22 cellular contexts compared by ENCODE assay signal in the genomic region with DNA sequence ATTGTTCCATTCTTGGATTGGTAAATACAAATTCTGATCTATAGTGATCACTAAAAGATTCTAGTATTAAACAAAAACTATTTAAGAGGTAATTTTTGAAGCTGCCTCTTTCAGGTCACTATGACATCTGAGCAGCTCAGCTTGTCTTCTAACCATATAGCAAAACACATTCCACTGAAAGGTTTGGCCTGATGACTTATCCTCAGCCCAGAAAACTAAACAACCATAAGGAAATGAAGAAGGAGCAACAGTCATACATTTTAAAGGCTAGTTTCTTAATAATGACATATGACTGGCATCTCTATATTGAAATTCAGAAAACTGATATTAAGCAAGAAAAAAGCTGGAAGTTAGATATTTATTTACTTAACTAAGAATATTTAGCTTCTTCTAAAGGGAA. TPM values are rescaled to one million over a fixed set of nuclear protein-coding genes. Genes with fewer than 3 reads are reported as not detected.
DNase-seq lines count a peak whose midpoint lies in the region; ATAC-seq, FAIRE-seq and TF ChIP-seq lines count a peak whose summit lies in the region.
"Had no signal": no experiment of that assay in that cellular context is flagged by ENCODE, and none has a peak within 500 bp of the region (broad histone marks: within the 10 kb centered on the region; RNA-seq: fewer than 3 reads in every experiment).

No MANE protein-coding gene starts in this region.

- H3K27ac Mint-ChIP-seq in MCF 10A (ENCODE audit: low read depth, unreplicated experiment) (peak overlapping the region; percentile 81), astrocyte (ENCODE audit: unreplicated experiment) (peak overlapping the region; percentile 23), type B pancreatic cell (peak overlapping the region; percentile 95)
- H3K27ac Mint-ChIP-seq: activated CD4-positive, alpha-beta T cell treated with anti-CD3 and anti-CD28 coated beads, Interleukin-2, amount 10 ng/mL, durations not matched to agents 24 days and 14 days; activated naive CD4-positive, alpha-beta T cell treated with anti-CD3 and anti-CD28 coated beads, Interleukin-2, amount 50 U/mL, for 24 hours; CD4-positive, alpha-beta memory T cell; stimulated activated naive B cell treated with anti-CD40 and anti-IgM and Interleukin-4, amounts not matched to agents 10 μg/mL and 1 μg/mL and 100 μg/mL, for 72 hours had no signal

- POLR2A ChIA-PET in MCF 10A (lab: Yijun Ruan, JAX): interaction anchor here (0.5 to 6.3 kb wide), 9 partner anchors 10 to 178 kb away, joined by 3 to 49 read pairs (median 4); partner anchors contain the start of gene NT5C2

- H3K9me3 Mint-ChIP-seq in MCF 10A (ENCODE audit: unreplicated experiment): no peaks in the 10 kb centered on the region
- no peaks in the 10 kb centered on the region for H3K9me3 Mint-ChIP-seq in astrocyte (ENCODE audit: unreplicated experiment)
- peaks cover 4% of the 10 kb centered on the region for H3K9me3 Mint-ChIP-seq in type B pancreatic cell
- H3K9me3 Mint-ChIP-seq: activated CD4-positive, alpha-beta T cell treated with anti-CD3 and anti-CD28 coated beads, Interleukin-2, amount 10 ng/mL, durations not matched to agents 24 days and 14 days; activated naive CD4-positive, alpha-beta T cell treated with anti-CD3 and anti-CD28 coated beads, Interleukin-2, amount 50 U/mL, for 24 hours; stimulated activated naive B cell treated with anti-CD40 and anti-IgM and Interleukin-4, amounts not matched to agents 10 μg/mL and 1 μg/mL and 100 μg/mL, for 72 hours had no signal

- peak overlapping the region; percentile 35 for H3K4me2 ChIP-seq in astrocyte (ENCODE audit: low read length)

- H3K27me3 ChIP-seq in breast epithelium (no peaks in the 10 kb centered on the region), astrocyte (ENCODE audit: insufficient read depth, low read length) (no peaks in the 10 kb centered on the region)
- H3K27me3 ChIP-seq: spleen, transverse colon had no signal

- FAIRE-seq in astrocyte (lab: Jason Lieb, UNC): no peak
- FAIRE-seq: GM12878 had no signal

- no peak overlapping the region for H3K4me3 ChIP-seq in breast epithelium
- H3K4me3 ChIP-seq in astrocyte (ENCODE audit: insufficient read depth, low read depth, low read length): no peak overlapping the region
- H3K4me3 ChIP-seq in foreskin fibroblast (ENCODE audit: low read depth in 1 of 2, low read length in 2 of 2): no peak overlapping the region
- H3K4me3 ChIP-seq: GM12878, spleen, transverse colon had no signal

- H3K4me1 Mint-ChIP-seq in MCF 10A (ENCODE audit: insufficient read depth, unreplicated experiment) (no peaks in the 10 kb centered on the region), astrocyte (ENCODE audit: low read depth, unreplicated experiment) (peaks cover 6% of the 10 kb centered on the region), type B pancreatic cell (ENCODE audit: unreplicated experiment) (peaks cover 7% of the 10 kb centered on the region)
- H3K4me1 Mint-ChIP-seq: activated naive CD4-positive, alpha-beta T cell treated with anti-CD3 and anti-CD28 coated beads, Interleukin-2, amount 50 U/mL, for 24 hours; stimulated activated naive B cell treated with anti-CD40 and anti-IgM and Interleukin-4, amounts not matched to agents 10 μg/mL and 1 μg/mL and 100 μg/mL, for 72 hours had no signal

- no peak overlapping the region for H2AFZ ChIP-seq in astrocyte (ENCODE audit: low read depth, low read length)
- H2AFZ ChIP-seq: parathyroid adenoma had no signal

- no peak for TF ChIP-seq POLR2A in breast epithelium (IDR thresholded peaks at IDR 0.05)

- H3K79me2 ChIP-seq in astrocyte (ENCODE audit: insufficient read depth, low read length): peaks cover 37% of the 10 kb centered on the region

- H3K36me3 ChIP-seq in breast epithelium: no peaks in the 10 kb centered on the region
- H3K36me3 ChIP-seq in astrocyte (ENCODE audit: insufficient read depth, low read length): peaks cover 11% of the 10 kb centered on the region

- H3K27me3 Mint-ChIP-seq in MCF 10A (ENCODE audit: insufficient read depth, unreplicated experiment) (no peaks in the 10 kb centered on the region), astrocyte (ENCODE audit: low read depth, unreplicated experiment) (no peaks in the 10 kb centered on the region), type B pancreatic cell (no peaks in the 10 kb centered on the region)
- H3K27me3 Mint-ChIP-seq: activated CD4-positive, alpha-beta T cell treated with anti-CD3 and anti-CD28 coated beads, Interleukin-2, amount 10 ng/mL, durations not matched to agents 24 days and 14 days; activated naive CD4-positive, alpha-beta T cell treated with anti-CD3 and anti-CD28 coated beads, Interleukin-2, amount 50 U/mL, for 24 hours; CD4-positive, alpha-beta memory T cell; stimulated activated naive B cell treated with anti-CD40 and anti-IgM and Interleukin-4, amounts not matched to agents 10 μg/mL and 1 μg/mL and 100 μg/mL, for 72 hours had no signal

- intact Hi-C loops in MCF 10A (cut with micrococcal nuclease): no loop called here
- intact Hi-C loops in breast epithelium (cut with DNase I; ENCODE audit: low total_unique reads): no loop called here

- H4K20me1 ChIP-seq in astrocyte (ENCODE audit: insufficient read depth, low read length): peaks cover 25% of the 10 kb centered on the region

- H3K27ac ChIP-seq in breast epithelium (peak overlapping the region in 1 of 2 donors; percentile 23), astrocyte (ENCODE audit: low read depth, low read length) (peak overlapping the region; percentile 30)
- H3K27ac ChIP-seq: parathyroid adenoma had no signal

- H3K36me3 Mint-ChIP-seq in MCF 10A (ENCODE audit: insufficient read depth, unreplicated experiment): peaks cover 50% of the 10 kb centered on the region
- no peaks in the 10 kb centered on the region for H3K36me3 Mint-ChIP-seq in astrocyte (ENCODE audit: low read depth, unreplicated experiment)
- peaks cover 29% of the 10 kb centered on the region for H3K36me3 Mint-ChIP-seq in type B pancreatic cell

- H3K4me1 ChIP-seq in breast epithelium: no peaks in the 10 kb centered on the region
- peaks cover 4% of the 10 kb centered on the region for H3K4me1 ChIP-seq in astrocyte (ENCODE audit: insufficient read depth, low read length)
- H3K4me1 ChIP-seq: parathyroid adenoma had no signal

- H3K9ac ChIP-seq in astrocyte (ENCODE audit: low read length): peak overlapping the region; percentile 33
- H3K9ac ChIP-seq: parathyroid adenoma had no signal

- TF ChIP-seq CTCF in MCF 10A (IDR thresholded peaks at IDR 0.05; ENCODE audit: unreplicated experiment) (no peak), breast epithelium (IDR thresholded peaks at IDR 0.05) (no peak), astrocyte (IDR thresholded peaks at IDR 0.05; ENCODE audit: insufficient read depth, low read depth, low read length) (no peak), foreskin fibroblast (IDR thresholded peaks at IDR 0.05; ENCODE audit: low read depth, low read length) (no peak), type B pancreatic cell (conservative IDR thresholded peaks at IDR 0.05) (no peak)

- no TSS peak for BruUV-seq in MCF 10A (replicated peaks; lab: Mats Ljungman, UMichigan)

- DNase-seq in MCF 10A (ENCODE audit: unreplicated experiment) (peak; percentile 50), breast epithelium (ENCODE audit: low spot score in 2 of 2) (no peak), astrocyte (ENCODE audit: low read depth) (no peak), foreskin fibroblast (peak; percentile 49 to 64), type B pancreatic cell (ENCODE audit: extremely low spot score, unreplicated experiment) (no peak), DMS 273 treated with DMSO at 0.1 percent for 48 hours (lab: John Stamatoyannopoulos, UW) (no peak)
- DNase-seq: activated CD4-positive, alpha-beta T cell treated with anti-CD3 and anti-CD28 coated beads, Interleukin-2, amount 10 ng/mL, durations not matched to agents 24 days and 14 days; CD4-positive, alpha-beta memory T cell; central memory CD4-positive, alpha-beta T cell; hippocampal formation; left cardiac atrium; NCI-H1694 treated with DMSO at 0.1 percent for 48 hours; NCI-H510A treated with DMSO at 0.1 percent for 48 hours; spleen; stimulated activated naive B cell treated with anti-CD40 and anti-IgM and Interleukin-4, amounts not matched to agents 10 μg/mL and 1 μg/mL and 100 μg/mL, for 72 hours; transverse colon had no signal

- CTCF ChIA-PET in MCF 10A (lab: Yijun Ruan, JAX): interaction anchor here (0.6 to 1.0 kb wide), 3 partner anchors 76 to 718 kb away, joined by 3 to 4 read pairs (median 4); no protein-coding TSS in a partner anchor

- no peaks in the 10 kb centered on the region for H3K9me3 ChIP-seq in breast epithelium
- H3K9me3 ChIP-seq in astrocyte (ENCODE audit: insufficient read depth, low read depth, low read length): no peaks in the 10 kb centered on the region
- H3K9me3 ChIP-seq: transverse colon had no signal

- no peak for ATAC-seq in GM21526 (IDR thresholded peaks at IDR 0.05; ENCODE audit: low FRiP score, unreplicated experiment)
- no peak for ATAC-seq in HG02588 (IDR thresholded peaks at IDR 0.05; ENCODE audit: unreplicated experiment)
- ATAC-seq: GM12878; HCT116; left cardiac atrium; stimulated activated naive B cell treated with anti-CD40 and anti-IgM and Interleukin-4, amounts not matched to agents 10 μg/mL and 1 μg/mL and 100 μg/mL, for 72 hours had no signal

- H3K4me3 Mint-ChIP-seq in MCF 10A (ENCODE audit: unreplicated experiment) (no peak overlapping the region), astrocyte (ENCODE audit: unreplicated experiment) (no peak overlapping the region), type B pancreatic cell (peak overlapping the region; percentile 70)
- H3K4me3 Mint-ChIP-seq: activated CD4-positive, alpha-beta T cell treated with anti-CD3 and anti-CD28 coated beads, Interleukin-2, amount 10 ng/mL, durations not matched to agents 24 days and 14 days; activated naive CD4-positive, alpha-beta T cell treated with anti-CD3 and anti-CD28 coated beads, Interleukin-2, amount 50 U/mL, for 24 hours; CD4-positive, alpha-beta memory T cell; stimulated activated naive B cell treated with anti-CD40 and anti-IgM and Interleukin-4, amounts not matched to agents 10 μg/mL and 1 μg/mL and 100 μg/mL, for 72 hours had no signal

RNA-seq across cellular contexts. Expression of gene NT5C2, which starts 24.6 kb away (rescaled TPM):
- total RNA-seq in MCF 10A (2022) (52.2 and 53.6 TPM in 2 replicates), breast epithelium (100 to 1,000 TPM in 1 of 3 donors, 10 to 100 TPM in 2; 52.8 to 122 (median 73.1) TPM), astrocyte (89.4 and 113 TPM in 2 replicates), type B pancreatic cell (ENCODE audit: low replicate concordance) (96.5 and 122 TPM in 2 replicates)

Comparison
In these comparisons a context has a peak if more than half of its experiments do, and no peak if none do; other contexts are left out.
1. DNase-seq: peak in MCF 10A (single experiment) and foreskin fibroblast (2 of 2); none in breast epithelium (0 of 2), astrocyte (single experiment), type B pancreatic cell (single experiment) and DMS 273 treated with DMSO at 0.1 percent for 48 hours (single experiment).
2. H3K27ac Mint-ChIP-seq: peak in every context shown above with its lines; median percentile 95 in type B pancreatic cell; 81 in MCF 10A; 23 in astrocyte.